In the genomic region with DNA sequence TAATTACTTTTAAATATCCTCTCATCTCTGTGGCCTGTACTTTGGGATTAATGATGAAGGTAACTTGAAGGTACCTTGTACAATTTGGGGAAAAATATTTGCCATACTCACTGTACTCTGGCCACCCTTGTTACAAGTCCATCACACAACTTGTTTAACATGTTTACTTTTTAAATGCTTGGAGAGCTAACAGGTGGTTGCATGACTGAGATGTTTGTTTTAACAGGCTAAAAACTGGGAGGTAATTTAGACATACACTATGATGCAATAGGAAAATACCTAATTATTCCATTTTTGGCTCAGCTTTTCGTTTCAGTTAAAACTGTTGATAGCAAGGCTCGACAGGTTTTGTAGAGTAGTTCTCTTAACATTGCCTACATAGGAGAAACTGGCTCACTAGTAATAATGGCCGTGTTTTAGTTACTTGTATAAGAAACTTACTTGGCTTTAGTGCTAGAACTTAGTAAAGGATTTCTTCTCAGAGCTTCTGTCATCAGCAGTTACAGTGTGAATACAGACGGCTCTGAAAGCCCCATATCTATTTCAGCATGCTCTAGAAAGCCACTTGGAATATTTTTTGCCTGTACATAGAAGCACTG, we compare ENCODE assay signal across 16 cellular contexts.
A peak's percentile ranks its signal among the peaks of the same experiment; 100 is the strongest.
DNase-seq lines count a peak whose midpoint lies in the region; TF ChIP-seq lines count a peak whose summit lies in the region.
"Had no signal": no experiment of that assay in that cellular context is flagged by ENCODE, and none has a peak within 500 bp of the region (broad histone marks: within the 10 kb centered on the region; RNA-seq: fewer than 3 reads in every experiment).

No MANE protein-coding gene starts in this region.

- H3K56ac ChIP-seq in mesendoderm (ENCODE audit: low read length), result peak overlapping the region; percentile 69

- DNase-seq in DMS79 (lab: John Stamatoyannopoulos, UW) (peak; percentile 44), NCI-H1417 treated with DMSO at 0.1 percent for 48 hours (lab: John Stamatoyannopoulos, UW) (peak; percentile 43), adipocyte (ENCODE audit: low read depth) (peak; percentile 23), mesendoderm (no peak), KBM-7 (no peak), foreskin fibroblast (no peak), HCEC 1CT (no peak), DMS114 treated with DMSO at 0.1 percent for 48 hours (lab: John Stamatoyannopoulos, UW; ENCODE audit: unreplicated experiment) (no peak)
- DNase-seq: activated CD4-positive, alpha-beta T cell treated with anti-CD3 and anti-CD28 coated beads, Interleukin-2, amount 50 U/mL, for 1 hour; activated naive CD8-positive, alpha-beta T cell treated with anti-CD3 and anti-CD28 coated beads, Interleukin-2, amount 10 ng/mL, durations not matched to agents 7 days and 5 days; activated T-cell treated with anti-CD3 and anti-CD28 coated beads, Interleukin-2, amount 50 U/mL, for 4 hours; Calu3; Karpas-422; midbrain; stimulated activated CD4-positive, alpha-beta T cell treated with anti-CD3 and anti-CD28 coated beads, Interleukin-4, amount 100 ng/mL, for 1 hour had no signal

- no peaks in the 10 kb centered on the region for H3K9me3 ChIP-seq in adipocyte (ENCODE audit: control insufficient read depth, low read length)

- H3K4me3 ChIP-seq in adipocyte (ENCODE audit: low read length) (no peak overlapping the region), mesendoderm (ENCODE audit: low read length) (no peak overlapping the region), foreskin fibroblast (ENCODE audit: low read depth in 1 of 2, low read length in 2 of 2) (no peak overlapping the region)
- H3K4me3 ChIP-seq: SK-N-MC had no signal

- no peak for TF ChIP-seq CTCF in foreskin fibroblast (IDR thresholded peaks at IDR 0.05; ENCODE audit: low read depth, low read length)

- H3K18ac ChIP-seq in mesendoderm (ENCODE audit: low read length), result peak overlapping the region; percentile 87

- no peak overlapping the region for H3K27ac ChIP-seq in mesendoderm (ENCODE audit: low read depth, low read length)
- H3K27ac ChIP-seq: SK-N-MC had no signal

- peak overlapping the region; percentile 12 for H3K4ac ChIP-seq in mesendoderm (ENCODE audit: low read depth, low read length)

- no peak overlapping the region for H3K9ac ChIP-seq in adipocyte (ENCODE audit: low read length)
- H3K9ac ChIP-seq in mesendoderm (ENCODE audit: low read length), result peak overlapping the region; percentile 19

- H2BK120ac ChIP-seq in mesendoderm (ENCODE audit: low read depth, low read length), result no peak overlapping the region

- H2BK5ac ChIP-seq in mesendoderm (ENCODE audit: low read length), result peak overlapping the region; percentile 58

- peak overlapping the region; percentile 48 for H3K23ac ChIP-seq in mesendoderm (ENCODE audit: low read length)

- no peak overlapping the region for H3K4me2 ChIP-seq in mesendoderm (ENCODE audit: low read length)

- no peak overlapping the region for H2AK5ac ChIP-seq in mesendoderm (ENCODE audit: low read length)

- no peaks in the 10 kb centered on the region for H3K79me2 ChIP-seq in mesendoderm (ENCODE audit: control insufficient read depth, insufficient read depth, low read length)

- no peaks in the 10 kb centered on the region for H3K27me3 ChIP-seq in adipocyte (replicated peaks; ENCODE audit: control insufficient read depth, insufficient read depth, low read length)
- no peaks in the 10 kb centered on the region for H3K27me3 ChIP-seq in mesendoderm (ENCODE audit: insufficient read depth, low read length, poor library complexity)

- no peak overlapping the region for H4K8ac ChIP-seq in mesendoderm (ENCODE audit: low read depth, low read length)

- peak overlapping the region; percentile 99 for H2BK15ac ChIP-seq in mesendoderm (replicated peaks; ENCODE audit: low read depth)

- no peak overlapping the region for H4K5ac ChIP-seq in mesendoderm (ENCODE audit: low read length)

- in situ Hi-C loops in KBM-7 (cut with MboI; ENCODE audit: low pct_unique_long_range_greater_than_20kb, low sequenced_read_pairs), result no loop called here

- WGBS in mesendoderm (ENCODE audit: extremely low coverage, insufficient coverage, low lambda C conversion rate), result no CpG with 5 or more reads among the region's 4 CpGs

- H3K36me3 ChIP-seq in adipocyte (ENCODE audit: control insufficient read depth, insufficient read depth, low read length, severe bottlenecking) (no peaks in the 10 kb centered on the region), mesendoderm (ENCODE audit: control insufficient read depth, insufficient read depth, low read length) (no peaks in the 10 kb centered on the region)

- H3K4me1 ChIP-seq in adipocyte (ENCODE audit: control insufficient read depth, insufficient read depth, low read length) (peaks cover 7% of the 10 kb centered on the region), mesendoderm (ENCODE audit: control insufficient read depth, low read depth, low read length) (peaks cover 28% of the 10 kb centered on the region)

- no peaks in the 10 kb centered on the region for H3K79me1 ChIP-seq in mesendoderm (ENCODE audit: low read length)

Comparison
In these comparisons a context has a peak if more than half of its experiments do, and no peak if none do; other contexts are left out.
1. DNase-seq: peak in DMS79 (single experiment), NCI-H1417 treated with DMSO at 0.1 percent for 48 hours (single experiment) and adipocyte (single experiment); none in mesendoderm (single experiment), KBM-7 (single experiment), foreskin fibroblast (0 of 2), HCEC 1CT (single experiment) and DMS114 treated with DMSO at 0.1 percent for 48 hours (single experiment).